In genomic region chr10:11754180-11754579, GRCh38 we compare ENCODE assay signal across 8 cellular contexts.
"Had no signal": no experiment of that assay in that cellular context is flagged by ENCODE, and none has a peak within 500 bp of the region (broad histone marks: within the 10 kb centered on the region; RNA-seq: fewer than 3 reads in every experiment).

No MANE protein-coding gene starts in this region.

- H3K9me3 Mint-ChIP-seq: HFFc6 had no signal

- H3K4me3 ChIP-seq: GM23248, HAP-1 had no signal

- H3K27ac Mint-ChIP-seq: HFFc6 had no signal

- H3K9ac ChIP-seq: GM23248 had no signal

- DNase-seq: GM23248, GOT3, H7, HFFc6, IMR-90 had no signal

- H2AFZ ChIP-seq: GM23248 had no signal

- ATAC-seq: HCT116 had no signal

- H3K4me3 Mint-ChIP-seq: HFFc6 had no signal

- H3K27ac ChIP-seq: GM23248, HL-60 had no signal

- H3K9me3 ChIP-seq: HAP-1 had no signal
